ENCODE assay signal across 8 cellular contexts in genomic region chr19:53879145-53880037, GRCh38. TPM values are rescaled to one million over a fixed set of nuclear protein-coding genes. Genes with fewer than 3 reads are reported as not detected.
A peak's percentile ranks its signal among the peaks of the same experiment; 100 is the strongest.
DNase-seq lines count a peak whose midpoint lies in the region; ATAC-seq and TF ChIP-seq lines count a peak whose summit lies in the region.

No MANE protein-coding gene starts in this region.

- peaks cover 3% of the 10 kb centered on the region for H3K36me3 ChIP-seq in effector memory CD4-positive, alpha-beta T cell (ENCODE audit: control insufficient read depth, insufficient read depth, low read length)

- H3K27ac ChIP-seq in effector memory CD4-positive, alpha-beta T cell (ENCODE audit: insufficient read depth, low read length, poor library complexity, severe bottlenecking), result no peak overlapping the region

- no peak for TF ChIP-seq CTCF in activated CD8-positive, alpha-beta T cell treated with anti-CD3 and anti-CD28 coated beads for 36 hours (IDR thresholded peaks at IDR 0.05)

- H3K4me3 Mint-ChIP-seq in activated CD8-positive, alpha-beta T cell treated with anti-CD3 and anti-CD28 coated beads for 36 hours, result no peak overlapping the region

- peaks cover 57% of the 10 kb centered on the region for H3K4me1 ChIP-seq in effector memory CD4-positive, alpha-beta T cell (ENCODE audit: control insufficient read depth, insufficient read depth, low read length, poor library complexity, severe bottlenecking)

- POLR2A ChIA-PET in activated CD8-positive, alpha-beta T cell treated with anti-CD3 and anti-CD28 coated beads for 36 hours (lab: Charles Lee), result interaction anchor here (1.1 to 1.8 kb wide), 3 partner anchors 9 to 13 kb away, joined by 4 to 9 read pairs (median 8); partner anchors contain the start of gene MYADM

- peak overlapping the region; percentile 44 for H3K4me3 ChIP-seq in effector memory CD4-positive, alpha-beta T cell (ENCODE audit: insufficient read depth, low read depth, low read length, poor library complexity, severe bottlenecking)

- CTCF ChIA-PET in activated CD8-positive, alpha-beta T cell treated with anti-CD3 and anti-CD28 coated beads for 36 hours (lab: Charles Lee), result interaction anchor here (2.1 kb wide), 1 partner anchor 12 kb away, joined by 5 read pairs; the partner anchor contains the start of gene MYADM

- peaks cover 17% of the 10 kb centered on the region for H3K36me3 Mint-ChIP-seq in activated CD8-positive, alpha-beta T cell treated with anti-CD3 and anti-CD28 coated beads for 36 hours (ENCODE audit: low read depth)

- intact Hi-C loops in activated CD8-positive, alpha-beta T cell treated with anti-CD3 and anti-CD28 coated beads for 36 hours (cut with micrococcal nuclease), result no loop called here

- no peak for TF ChIP-seq POLR2A in GM18505 (IDR thresholded peaks at IDR 0.05; ENCODE audit: borderline replicate concordance, extremely low read depth, insufficient read depth, insufficient read length)

- ATAC-seq in GM18505 (IDR thresholded peaks at IDR 0.05; ENCODE audit: unreplicated experiment), result peak; percentile 75
- peak; percentile 89 for ATAC-seq in HG02981 (IDR thresholded peaks at IDR 0.05; ENCODE audit: unreplicated experiment)
- peak; percentile 88 for ATAC-seq in activated CD8-positive, alpha-beta T cell treated with anti-CD3 and anti-CD28 coated beads for 36 hours

- no peaks in the 10 kb centered on the region for H3K9me3 Mint-ChIP-seq in activated CD8-positive, alpha-beta T cell treated with anti-CD3 and anti-CD28 coated beads for 36 hours

- DNase-seq in NCI-H526 (lab: John Stamatoyannopoulos, UW), result peak; percentile 99 to 100
- DNase-seq in activated CD8-positive, alpha-beta T cell treated with anti-CD3 and anti-CD28 coated beads for 36 hours, result peak; percentile 88
- peak; percentile 50 to 63 (median 51) for DNase-seq in effector memory CD4-positive, alpha-beta T cell
- DNase-seq in lung microvascular endothelial cell (ENCODE audit: low read depth in 2 of 2), result peak; percentile 81 to 93
- peak; percentile 75 for DNase-seq in stimulated activated CD4-positive, alpha-beta T cell treated with anti-CD3 and anti-CD28 coated beads, Interleukin-4, amount 100 ng/mL, for 4 hours
- DNase-seq in NCI-H774 (lab: John Stamatoyannopoulos, UW), result no peak

- no peak overlapping the region for H3K27ac Mint-ChIP-seq in activated CD8-positive, alpha-beta T cell treated with anti-CD3 and anti-CD28 coated beads for 36 hours

- peaks cover 11% of the 10 kb centered on the region for H3K27me3 Mint-ChIP-seq in activated CD8-positive, alpha-beta T cell treated with anti-CD3 and anti-CD28 coated beads for 36 hours

- peaks cover 43% of the 10 kb centered on the region for H3K27me3 ChIP-seq in effector memory CD4-positive, alpha-beta T cell (replicated peaks; ENCODE audit: control insufficient read depth, insufficient read depth, low read length, poor library complexity, severe bottlenecking)

- H3K9me3 ChIP-seq in effector memory CD4-positive, alpha-beta T cell (ENCODE audit: control insufficient read depth, low read length), result no peaks in the 10 kb centered on the region

- H3K4me1 Mint-ChIP-seq in activated CD8-positive, alpha-beta T cell treated with anti-CD3 and anti-CD28 coated beads for 36 hours (ENCODE audit: low read depth), result peaks cover 46% of the 10 kb centered on the region

RNA-seq across cellular contexts. Expression of gene PRKCG, which starts 2.6 kb away (rescaled TPM):
- total RNA-seq in activated CD8-positive, alpha-beta T cell treated with anti-CD3 and anti-CD28 coated beads for 36 hours, result under 1 TPM in 1 of 2 experiments, not detected in 1; 0.11 TPM
- total RNA-seq in lung microvascular endothelial cell, result not detected in 2 replicates

RNA-seq across cellular contexts. Expression of gene MYADM, which starts 11.7 kb away (rescaled TPM):
- 10 to 100 TPM; 64.7 to 69.9 TPM for total RNA-seq in activated CD8-positive, alpha-beta T cell treated with anti-CD3 and anti-CD28 coated beads for 36 hours
- total RNA-seq in lung microvascular endothelial cell, result 4.8 and 8.3 TPM in 2 replicates

RNA-seq across cellular contexts. Expression of gene CACNG7, which starts 29.7 kb away (rescaled TPM):
- total RNA-seq in activated CD8-positive, alpha-beta T cell treated with anti-CD3 and anti-CD28 coated beads for 36 hours, result not detected
- under 0.01 TPM in 1 of 2 replicates, not detected in the other for total RNA-seq in lung microvascular endothelial cell

RNA-seq across cellular contexts. Expression of gene NLRP12, which starts 55.3 kb away (rescaled TPM):
- under 1 TPM in 1 of 2 experiments, not detected in 1; 0.07 TPM for total RNA-seq in activated CD8-positive, alpha-beta T cell treated with anti-CD3 and anti-CD28 coated beads for 36 hours
- 0.40 and 0.44 TPM in 2 replicates for total RNA-seq in lung microvascular endothelial cell
